1 cellular context compared by ENCODE assay signal in genomic region chr19:55377356-55378131, GRCh38.
A peak's percentile ranks its signal among the peaks of the same experiment; 100 is the strongest.
TF ChIP-seq lines count a peak whose summit lies in the region.

No MANE protein-coding gene starts in this region.

TF ChIP-seq in HepG2, 621 proteins besides CTCF, POLR2A, EP300 and RAD21 (continued from another document and continues in another):
- TF ChIP-seq AKNA (CRISPR knock-in tag; IDR thresholded peaks at IDR 0.05; ENCODE audit: borderline replicate concordance) = no peak
- TF ChIP-seq SOX13 (IDR thresholded peaks at IDR 0.05) = no peak
- TF ChIP-seq SOX13 (CRISPR knock-in tag; conservative IDR thresholded peaks at IDR 0.05 in 1 of 2, IDR thresholded peaks at IDR 0.05 in 1 of 2) = peak in 1 of 2 experiments; percentile 22; a peak in 1 of 4 replicates
- no peak for TF ChIP-seq FOSL1 (CRISPR knock-in tag; IDR thresholded peaks at IDR 0.05; ENCODE audit: borderline replicate concordance)
- TF ChIP-seq AGO1 (IDR thresholded peaks at IDR 0.05; ENCODE audit: low read depth, low read length, poor library complexity, severe bottlenecking) = peak; percentile 71
- TF ChIP-seq SATB2 (CRISPR knock-in tag; IDR thresholded peaks at IDR 0.05) = no peak
- TF ChIP-seq ZNF281 (CRISPR knock-in tag; IDR thresholded peaks at IDR 0.05; ENCODE audit: borderline replicate concordance) = peak; percentile 43; the same call in 1 of the 2 replicates
- no peak; the same call in 1 of the 2 replicates for TF ChIP-seq MTF2 (CRISPR knock-in tag; IDR thresholded peaks at IDR 0.05; ENCODE audit: borderline replicate concordance)
- no peak for TF ChIP-seq ZNF564 (CRISPR knock-in tag; IDR thresholded peaks at IDR 0.05)
- TF ChIP-seq HOXA7 (CRISPR knock-in tag; IDR thresholded peaks at IDR 0.05) = no peak
- 0 out of 2 replicates have a peak, but pooled peaks have one; percentile 36 for TF ChIP-seq ELF3 (CRISPR knock-in tag; IDR thresholded peaks at IDR 0.05)
- no peak for TF ChIP-seq RNF219 (CRISPR knock-in tag; IDR thresholded peaks at IDR 0.05)
- TF ChIP-seq ZNF501 (CRISPR knock-in tag; IDR thresholded peaks at IDR 0.05) = no peak
- TF ChIP-seq PATZ1 (CRISPR knock-in tag; IDR thresholded peaks at IDR 0.05) = peak; percentile 60; the same call in 1 of the 2 replicates
- no peak for TF ChIP-seq ZNF512B (CRISPR knock-in tag; IDR thresholded peaks at IDR 0.05; ENCODE audit: borderline replicate concordance)
- TF ChIP-seq CEBPG (CRISPR knock-in tag; IDR thresholded peaks at IDR 0.05) = peak; percentile 68
- peak; percentile 82 for TF ChIP-seq TEAD3 (CRISPR knock-in tag; optimal IDR thresholded peaks at IDR 0.05; ENCODE audit: borderline replicate concordance)
- peak; percentile 55; the same call in 1 of the 2 replicates for TF ChIP-seq YEATS4 (CRISPR knock-in tag; IDR thresholded peaks at IDR 0.05; ENCODE audit: borderline replicate concordance)
- no peak for TF ChIP-seq SNAPC5 (CRISPR knock-in tag; IDR thresholded peaks at IDR 0.05; ENCODE audit: borderline replicate concordance)
- no peak for TF ChIP-seq ZNF205 (CRISPR knock-in tag; IDR thresholded peaks at IDR 0.05)
- no peak for TF ChIP-seq RFX5 (IDR thresholded peaks at IDR 0.05; ENCODE audit: low read depth, low read length)
- peak; percentile 65; the same call in 1 of the 2 replicates for TF ChIP-seq MYC (CRISPR knock-in tag; IDR thresholded peaks at IDR 0.05; ENCODE audit: borderline replicate concordance)
- TF ChIP-seq ZNF777 (CRISPR knock-in tag; IDR thresholded peaks at IDR 0.05) = peak; percentile 13; the same call in 1 of the 2 replicates
- no peak for TF ChIP-seq ZNF24 (IDR thresholded peaks at IDR 0.05)
- no peak for TF ChIP-seq FOXC1 (CRISPR knock-in tag; IDR thresholded peaks at IDR 0.05; ENCODE audit: borderline replicate concordance)
- no peak for TF ChIP-seq ZNF280B (CRISPR knock-in tag; IDR thresholded peaks at IDR 0.05; ENCODE audit: borderline replicate concordance)
- 0 out of 2 replicates have a peak, but pooled peaks have one; percentile 14 for TF ChIP-seq TAF1 (CRISPR knock-in tag; IDR thresholded peaks at IDR 0.05)
- no peak for TF ChIP-seq SYNCRIP (IDR thresholded peaks at IDR 0.05; ENCODE audit: insufficient read depth, low read depth, low read length)
- 0 out of 2 replicates have a peak, but pooled peaks have one; percentile 9 for TF ChIP-seq THAP9 (CRISPR knock-in tag; IDR thresholded peaks at IDR 0.05; ENCODE audit: borderline replicate concordance)
- TF ChIP-seq ZNF776 (CRISPR knock-in tag; IDR thresholded peaks at IDR 0.05) = no peak
- TF ChIP-seq ZSCAN22 (CRISPR knock-in tag; IDR thresholded peaks at IDR 0.05) = peak; percentile 98
- TF ChIP-seq IKZF1 (IDR thresholded peaks at IDR 0.05) = no peak
- TF ChIP-seq IRF2 (CRISPR knock-in tag; IDR thresholded peaks at IDR 0.05) = no peak
- TF ChIP-seq ZNF263 (CRISPR knock-in tag; IDR thresholded peaks at IDR 0.05) = peak; percentile 83
- peak; percentile 38; the same call in 1 of the 2 replicates for TF ChIP-seq SPEN (CRISPR knock-in tag; IDR thresholded peaks at IDR 0.05; ENCODE audit: low read depth)
- no peak for TF ChIP-seq ELF4 (CRISPR knock-in tag; IDR thresholded peaks at IDR 0.05; ENCODE audit: borderline replicate concordance)
- no peak for TF ChIP-seq SIX4 (CRISPR knock-in tag; IDR thresholded peaks at IDR 0.05)
- TF ChIP-seq ZNF382 (CRISPR knock-in tag; IDR thresholded peaks at IDR 0.05; ENCODE audit: borderline replicate concordance) = no peak
- TF ChIP-seq MAX (IDR thresholded peaks at IDR 0.05) = 0 out of 2 replicates have a peak, but pooled peaks have one; percentile 6
- TF ChIP-seq KAT8 (CRISPR knock-in tag; IDR thresholded peaks at IDR 0.05) = no peak
- no peak for TF ChIP-seq CAMTA2 (CRISPR knock-in tag; IDR thresholded peaks at IDR 0.05; ENCODE audit: borderline replicate concordance)
- 0 out of 2 replicates have a peak, but pooled peaks have one; percentile 17 for TF ChIP-seq CBX5 (CRISPR knock-in tag; IDR thresholded peaks at IDR 0.05; ENCODE audit: borderline replicate concordance)
- no peak for TF ChIP-seq ZNF138 (CRISPR knock-in tag; IDR thresholded peaks at IDR 0.05; ENCODE audit: low read depth)
